Comparison of ENCODE assay signal across 16 cellular contexts in the genomic region with DNA sequence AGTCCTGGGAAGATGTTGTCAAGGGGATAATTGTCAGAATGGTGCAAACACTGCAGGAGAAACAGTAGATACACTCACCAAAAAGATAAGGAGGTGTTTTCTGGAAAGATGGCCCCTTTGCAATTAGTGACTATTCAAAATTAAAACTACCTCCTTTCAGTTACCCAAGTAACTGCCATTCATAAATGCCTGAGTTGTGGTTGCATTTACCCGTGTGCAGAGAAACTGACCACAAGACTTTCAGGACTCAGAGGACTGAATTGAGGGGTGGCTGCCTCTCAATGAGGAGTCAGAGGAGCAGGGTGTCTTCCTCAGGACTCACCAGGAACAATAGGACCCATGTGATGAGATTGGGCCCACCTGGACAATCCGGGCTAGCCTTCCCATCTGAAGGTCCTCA. TPM values are rescaled to one million over a fixed set of nuclear protein-coding genes. Genes with fewer than 3 reads are reported as not detected.
DNase-seq lines count a peak whose midpoint lies in the region; ATAC-seq and TF ChIP-seq lines count a peak whose summit lies in the region.
"Had no signal": no experiment of that assay in that cellular context is flagged by ENCODE, and none has a peak within 500 bp of the region (broad histone marks: within the 10 kb centered on the region; RNA-seq: fewer than 3 reads in every experiment).

No MANE protein-coding gene starts in this region.

- no peak overlapping the region for H3K4me3 Mint-ChIP-seq in HFFc6
- H3K4me3 Mint-ChIP-seq: activated naive CD8-positive, alpha-beta T cell treated with anti-CD3 and anti-CD28 coated beads for 36 hours; effector memory CD8-positive, alpha-beta T cell had no signal

- no peaks in the 10 kb centered on the region for H3K36me3 ChIP-seq in Loucy (ENCODE audit: insufficient read depth, low read length)
- H3K36me3 ChIP-seq: MG63 had no signal

- H3K9me3 ChIP-seq in Loucy (ENCODE audit: insufficient read depth, low read depth, low read length) = no peaks in the 10 kb centered on the region
- H3K9me3 ChIP-seq: MG63 had no signal

- H3K4me3 ChIP-seq in Loucy (ENCODE audit: low read length, poor library complexity, severe bottlenecking) (no peak overlapping the region), lower leg skin (ENCODE audit: low read depth, poor library complexity, severe bottlenecking) (no peak overlapping the region)
- H3K4me3 ChIP-seq: MG63 had no signal

- peak overlapping the region; percentile 26 for H3K4me2 ChIP-seq in Loucy (ENCODE audit: low read depth, low read length, poor library complexity, severe bottlenecking)

- DNase-seq in lower leg skin (ENCODE audit: low spot score in 2 of 2) (no peak), UCSD-AML1 (lab: John Stamatoyannopoulos, UW; ENCODE audit: unreplicated experiment) (no peak), HFFc6 (no peak)
- DNase-seq in activated CD4-positive, CD25-positive, alpha-beta regulatory T cell (lab: John Stamatoyannopoulos, UW) = no peak
- DNase-seq: activated naive CD8-positive, alpha-beta T cell treated with anti-CD3 and anti-CD28 coated beads for 36 hours; effector memory CD8-positive, alpha-beta T cell; MG63; NCI-H2081 had no signal

- no peak overlapping the region for H2AFZ ChIP-seq in Loucy (ENCODE audit: low read length)

- no peaks in the 10 kb centered on the region for H3K79me2 ChIP-seq in Loucy (ENCODE audit: insufficient read depth, low read length)

- no peak overlapping the region for H3K27ac Mint-ChIP-seq in HFFc6
- H3K27ac Mint-ChIP-seq: activated naive CD8-positive, alpha-beta T cell treated with anti-CD3 and anti-CD28 coated beads for 36 hours; effector memory CD8-positive, alpha-beta T cell had no signal

- no peaks in the 10 kb centered on the region for H3K36me3 Mint-ChIP-seq in HFFc6 (ENCODE audit: low read depth)
- H3K36me3 Mint-ChIP-seq: activated naive CD8-positive, alpha-beta T cell treated with anti-CD3 and anti-CD28 coated beads for 36 hours had no signal

- WGBS in lower leg skin, 2 donors = 88 to 91% methylated on average over 2 of the region's 2 CpGs

- no peaks in the 10 kb centered on the region for H3K9me3 Mint-ChIP-seq in HFFc6
- H3K9me3 Mint-ChIP-seq: activated naive CD8-positive, alpha-beta T cell treated with anti-CD3 and anti-CD28 coated beads for 36 hours; effector memory CD8-positive, alpha-beta T cell had no signal

- TF ChIP-seq CTCF in Loucy (conservative IDR thresholded peaks at IDR 0.05; ENCODE audit: low read length) = no peak
- TF ChIP-seq CTCF in lower leg skin (IDR thresholded peaks at IDR 0.05) = no peak
- no peak for TF ChIP-seq CTCF in HFFc6 (IDR thresholded peaks at IDR 0.05)

- no peaks in the 10 kb centered on the region for H3K27me3 ChIP-seq in Loucy (ENCODE audit: insufficient read depth, low read length, poor library complexity, severe bottlenecking)
- H3K27me3 ChIP-seq: MG63 had no signal

- ATAC-seq in GM18873 (IDR thresholded peaks at IDR 0.05; ENCODE audit: low FRiP score, unreplicated experiment) = peak; percentile 66
- ATAC-seq in GM21390 (IDR thresholded peaks at IDR 0.05; ENCODE audit: unreplicated experiment) = peak; percentile 70
- peak; percentile 59 for ATAC-seq in HG03039 (IDR thresholded peaks at IDR 0.05; ENCODE audit: unreplicated experiment)
- ATAC-seq: effector memory CD8-positive, alpha-beta T cell had no signal

- H3K4me1 ChIP-seq in Loucy (ENCODE audit: insufficient read depth, low read length, poor library complexity, severe bottlenecking) = peaks cover 18% of the 10 kb centered on the region

- peaks cover 16% of the 10 kb centered on the region for H3K4me1 Mint-ChIP-seq in HFFc6 (ENCODE audit: low read depth)

- H3K9ac ChIP-seq in Loucy (ENCODE audit: low read depth, low read length, poor library complexity, severe bottlenecking) = no peak overlapping the region

- H3K9me2 ChIP-seq in Loucy (replicated peaks; ENCODE audit: low read depth, low read length) = no peaks in the 10 kb centered on the region

- no peaks in the 10 kb centered on the region for H3F3A ChIP-seq in Loucy (ENCODE audit: low read depth)

- intact Hi-C loops in lower leg skin (cut with DNase I; ENCODE audit: low total_unique reads) = no loop called here

- no peak for TF ChIP-seq POLR2A in lower leg skin (IDR thresholded peaks at IDR 0.05)

- peaks cover 8% of the 10 kb centered on the region for H3K27me3 Mint-ChIP-seq in HFFc6 (ENCODE audit: insufficient read depth)

- H4K20me1 ChIP-seq in Loucy (ENCODE audit: insufficient read depth, low read length, poor library complexity, severe bottlenecking) = no peaks in the 10 kb centered on the region

RNA-seq across cellular contexts. Expression of gene GCM1, which starts 39.0 kb away (rescaled TPM):
- total RNA-seq in lower leg skin = not detected
- total RNA-seq in HFFc6 (2021; fragmentation: NEBNext Ultra II Directional; extraction: Animal tissue kit (Norgen Biotek cat#: 25700)) = not detected
- total RNA-seq: activated naive CD8-positive, alpha-beta T cell treated with anti-CD3 and anti-CD28 coated beads for 36 hours; cardiac septum; HT1080; myocyte; renal cortical epithelial cell had no signal

RNA-seq across cellular contexts. Expression of gene FBXO9, which starts 44.4 kb away (rescaled TPM):
- total RNA-seq in lower leg skin = 10 to 100 TPM; 22.5 to 45.0 (median 28.3) TPM
- total RNA-seq in HFFc6 (2021; fragmentation: NEBNext Ultra II Directional; extraction: Animal tissue kit (Norgen Biotek cat#: 25700)) = 100 to 1,000 TPM; 105 to 135 (median 122) TPM

RNA-seq across cellular contexts. Expression of gene CILK1, which starts 48.0 kb away (rescaled TPM):
- total RNA-seq in lower leg skin = 10 to 100 TPM; 13.1 to 22.5 (median 17.4) TPM
- 10 to 100 TPM; 13.6 to 17.8 (median 16.2) TPM for total RNA-seq in HFFc6 (2021; fragmentation: NEBNext Ultra II Directional; extraction: Animal tissue kit (Norgen Biotek cat#: 25700))
